ENCODE assay signal across 41 cellular contexts in the genomic region with DNA sequence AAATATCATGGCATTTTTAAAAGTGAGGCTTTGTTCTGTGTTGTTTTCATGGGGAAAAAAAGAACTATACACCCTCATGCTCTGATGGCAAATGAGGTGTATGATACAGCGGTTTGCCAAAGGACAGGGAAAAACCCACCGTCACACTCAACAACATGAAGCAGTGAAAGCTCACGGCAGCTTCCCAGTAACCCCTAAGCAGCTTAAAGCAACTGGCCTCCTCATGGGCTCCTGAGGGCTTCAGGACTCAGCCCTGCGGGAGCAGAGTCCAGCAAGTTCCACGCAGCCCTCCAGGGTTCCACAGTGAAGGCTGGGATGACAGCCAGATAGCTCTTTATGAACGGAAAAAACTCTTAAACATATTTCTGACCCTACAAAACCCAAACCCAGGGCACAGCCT. TPM values are rescaled to one million over a fixed set of nuclear protein-coding genes. Genes with fewer than 3 reads are reported as not detected.
"Had no signal": no experiment of that assay in that cellular context is flagged by ENCODE, and none has a peak within 500 bp of the region (broad histone marks: within the 10 kb centered on the region; RNA-seq: fewer than 3 reads in every experiment).

No MANE protein-coding gene starts in this region.

- H3K4me3 ChIP-seq: adrenal gland, body of pancreas, esophagus squamous epithelium, gastroesophageal sphincter had no signal

- H3K27ac Mint-ChIP-seq: activated CD4-positive, alpha-beta memory T cell treated with anti-CD3 and anti-CD28 coated beads for 36 hours; activated CD4-positive, alpha-beta T cell treated with anti-CD3 and anti-CD28 coated beads for 36 hours; activated CD4-positive, alpha-beta T cell treated with anti-CD3 and anti-CD28 coated beads, Interleukin-2, amount 10 ng/mL, durations not matched to agents 24 days and 14 days; activated CD8-positive, alpha-beta memory T cell treated with anti-CD3 and anti-CD28 coated beads, Interleukin-2, amount 10 ng/mL, durations not matched to agents 7 days and 5 days; activated CD8-positive, alpha-beta T cell treated with anti-CD3 and anti-CD28 coated beads, Interleukin-2, amount 10 ng/mL, durations not matched to agents 7 days and 5 days; activated naive CD4-positive, alpha-beta T cell treated with anti-CD3 and anti-CD28 coated beads for 36 hours; activated naive CD4-positive, alpha-beta T cell treated with anti-CD3 and anti-CD28 coated beads, Interleukin-2, amount 50 U/mL, for 24 hours; activated naive CD8-positive, alpha-beta T cell treated with anti-CD3 and anti-CD28 coated beads for 36 hours; activated naive CD8-positive, alpha-beta T cell treated with anti-CD3 and anti-CD28 coated beads, Interleukin-2, amount 50 U/mL, for 24 hours; activated T-helper 1 cell treated with anti-CD3 and anti-CD28 coated beads, Interleukin-12 subunit alpha, Interleukin-12 subunit beta, Interleukin-2, Interleukin-4 antibody, amounts not matched to agents 30 ng/mL and 10 ng/mL and 1 ng/mL, durations not matched to agents 14 hours and 24 hours and 36 hours; activated T-helper 2 cell treated with anti-CD3 and anti-CD28 coated beads, Interferon-gamma antibody, Interleukin-2, Interleukin-4, amounts not matched to agents 10 μg/mL and 5 μg/mL and 100 μg/mL, durations not matched to agents 14 hours and 24 hours and 36 hours; effector memory CD8-positive, alpha-beta T cell; T-helper 17 cell; T-helper 2 cell treated with Interferon-gamma antibody and Interleukin-4, amounts not matched to agents 5 μg/mL and 100 μg/mL, for 36 hours had no signal

- H3K4me3 Mint-ChIP-seq: activated CD4-positive, alpha-beta memory T cell treated with anti-CD3 and anti-CD28 coated beads for 36 hours; activated CD4-positive, alpha-beta T cell treated with anti-CD3 and anti-CD28 coated beads for 36 hours; activated CD4-positive, alpha-beta T cell treated with anti-CD3 and anti-CD28 coated beads, Interleukin-2, amount 10 ng/mL, durations not matched to agents 24 days and 14 days; activated CD8-positive, alpha-beta memory T cell treated with anti-CD3 and anti-CD28 coated beads, Interleukin-2, amount 10 ng/mL, durations not matched to agents 7 days and 5 days; activated CD8-positive, alpha-beta T cell treated with anti-CD3 and anti-CD28 coated beads, Interleukin-2, amount 10 ng/mL, durations not matched to agents 7 days and 5 days; activated naive CD4-positive, alpha-beta T cell treated with anti-CD3 and anti-CD28 coated beads for 36 hours; activated naive CD4-positive, alpha-beta T cell treated with anti-CD3 and anti-CD28 coated beads, Interleukin-2, amount 50 U/mL, for 24 hours; activated naive CD8-positive, alpha-beta T cell treated with anti-CD3 and anti-CD28 coated beads for 36 hours; activated naive CD8-positive, alpha-beta T cell treated with anti-CD3 and anti-CD28 coated beads, Interleukin-2, amount 50 U/mL, for 24 hours; activated T-helper 1 cell treated with anti-CD3 and anti-CD28 coated beads, Interleukin-12 subunit alpha, Interleukin-12 subunit beta, Interleukin-2, Interleukin-4 antibody, amounts not matched to agents 30 ng/mL and 10 ng/mL and 1 ng/mL, durations not matched to agents 14 hours and 24 hours and 36 hours; effector memory CD8-positive, alpha-beta T cell; T-helper 17 cell; T-helper 2 cell treated with Interferon-gamma antibody and Interleukin-4, amounts not matched to agents 5 μg/mL and 100 μg/mL, for 36 hours had no signal

- H3K27ac ChIP-seq: adrenal gland, body of pancreas, epithelial cell of prostate, esophagus squamous epithelium, gastroesophageal sphincter had no signal

- H3K9me3 Mint-ChIP-seq: activated CD4-positive, alpha-beta memory T cell treated with anti-CD3 and anti-CD28 coated beads for 36 hours; activated CD4-positive, alpha-beta T cell treated with anti-CD3 and anti-CD28 coated beads, Interleukin-2, amount 10 ng/mL, durations not matched to agents 24 days and 14 days; activated naive CD4-positive, alpha-beta T cell treated with anti-CD3 and anti-CD28 coated beads for 36 hours; activated naive CD4-positive, alpha-beta T cell treated with anti-CD3 and anti-CD28 coated beads, Interleukin-2, amount 50 U/mL, for 24 hours; activated naive CD8-positive, alpha-beta T cell treated with anti-CD3 and anti-CD28 coated beads for 36 hours; activated naive CD8-positive, alpha-beta T cell treated with anti-CD3 and anti-CD28 coated beads, Interleukin-2, amount 50 U/mL, for 24 hours; activated T-helper 1 cell treated with anti-CD3 and anti-CD28 coated beads, Interleukin-12 subunit alpha, Interleukin-12 subunit beta, Interleukin-2, Interleukin-4 antibody, amounts not matched to agents 30 ng/mL and 10 ng/mL and 1 ng/mL, durations not matched to agents 14 hours and 24 hours and 36 hours; activated T-helper 2 cell treated with anti-CD3 and anti-CD28 coated beads, Interferon-gamma antibody, Interleukin-2, Interleukin-4, amounts not matched to agents 10 μg/mL and 5 μg/mL and 100 μg/mL, durations not matched to agents 14 hours and 24 hours and 36 hours; effector memory CD8-positive, alpha-beta T cell; T-helper 2 cell treated with Interferon-gamma antibody and Interleukin-4, amounts not matched to agents 5 μg/mL and 100 μg/mL, for 36 hours had no signal

- ATAC-seq: activated CD4-positive, alpha-beta T cell treated with anti-CD3 and anti-CD28 coated beads for 36 hours; activated CD8-positive, alpha-beta memory T cell treated with anti-CD3 and anti-CD28 coated beads, Interleukin-2, amount 10 ng/mL, durations not matched to agents 7 days and 5 days; activated CD8-positive, alpha-beta T cell treated with anti-CD3 and anti-CD28 coated beads, Interleukin-2, amount 10 ng/mL, durations not matched to agents 7 days and 5 days; activated naive CD8-positive, alpha-beta T cell treated with anti-CD3 and anti-CD28 coated beads, Interleukin-2, amount 50 U/mL, for 24 hours; body of pancreas; effector memory CD8-positive, alpha-beta T cell; gastroesophageal sphincter; T-helper 17 cell had no signal

- H3K9me3 ChIP-seq: adrenal gland, body of pancreas, esophagus squamous epithelium, gastroesophageal sphincter had no signal

- H3K4me1 Mint-ChIP-seq: activated CD4-positive, alpha-beta T cell treated with anti-CD3 and anti-CD28 coated beads for 36 hours; activated CD4-positive, alpha-beta T cell treated with anti-CD3 and anti-CD28 coated beads, Interleukin-2, amount 10 ng/mL, durations not matched to agents 24 days and 14 days; activated CD8-positive, alpha-beta memory T cell treated with anti-CD3 and anti-CD28 coated beads, Interleukin-2, amount 10 ng/mL, durations not matched to agents 7 days and 5 days; activated naive CD8-positive, alpha-beta T cell treated with anti-CD3 and anti-CD28 coated beads for 36 hours had no signal

- DNase-seq: activated CD4-positive, alpha-beta memory T cell treated with anti-CD3 and anti-CD28 coated beads for 36 hours; activated CD4-positive, alpha-beta T cell treated with anti-CD3 and anti-CD28 coated beads for 36 hours; activated CD4-positive, alpha-beta T cell treated with anti-CD3 and anti-CD28 coated beads, Interleukin-2, amount 10 ng/mL, durations not matched to agents 24 days and 14 days; activated CD4-positive, CD25-positive, alpha-beta regulatory T cell; activated CD4-positive, CD25-positive, alpha-beta regulatory T cell treated with anti-CD3 and anti-CD28 coated beads, Interleukin-2, amount 50 U/mL, for 72 hours; activated CD8-positive, alpha-beta memory T cell treated with anti-CD3 and anti-CD28 coated beads, Interleukin-2, amount 10 ng/mL, durations not matched to agents 7 days and 5 days; activated CD8-positive, alpha-beta memory T cell treated with anti-CD3 and anti-CD28 coated beads, Interleukin-2, amount 50 U/mL, for 4 hours; activated CD8-positive, alpha-beta T cell treated with anti-CD3 and anti-CD28 coated beads, Interleukin-2, amount 10 ng/mL, durations not matched to agents 7 days and 5 days; activated effector memory CD4-positive, alpha-beta T cell treated with anti-CD3 and anti-CD28 coated beads, Interleukin-2, amount 50 U/mL, for 16 hours; activated naive CD4-positive, alpha-beta T cell treated with anti-CD3 and anti-CD28 coated beads for 36 hours; activated naive CD8-positive, alpha-beta T cell treated with anti-CD3 and anti-CD28 coated beads for 36 hours; activated naive CD8-positive, alpha-beta T cell treated with anti-CD3 and anti-CD28 coated beads, Interleukin-2, amount 50 U/mL, for 24 hours; activated T-cell treated with anti-CD3 and anti-CD28 coated beads, Interleukin-2, amount 50 U/mL, for 1 hour; activated T-cell treated with anti-CD3 and anti-CD28 coated beads, Interleukin-2, amount 50 U/mL, for 48 hours; adrenal gland; amygdala; body of pancreas; caudate nucleus; cortex of kidney; dermis blood vessel endothelial cell; effector CD4-positive, alpha-beta T cell; effector memory CD8-positive, alpha-beta T cell; esophagus squamous epithelium; foreskin melanocyte; T-helper 1 cell; T-helper 17 cell; T1000 had no signal

RNA-seq across cellular contexts. Expression of a gene that starts 12.9 kb away (rescaled TPM):
- total RNA-seq: activated CD4-positive, alpha-beta memory T cell treated with anti-CD3 and anti-CD28 coated beads for 36 hours; activated CD4-positive, alpha-beta T cell treated with anti-CD3 and anti-CD28 coated beads for 36 hours; activated CD4-positive, alpha-beta T cell treated with anti-CD3 and anti-CD28 coated beads, Interleukin-2, amount 10 ng/mL, durations not matched to agents 24 days and 14 days; activated CD8-positive, alpha-beta memory T cell treated with anti-CD3 and anti-CD28 coated beads for 36 hours; activated CD8-positive, alpha-beta memory T cell treated with anti-CD3 and anti-CD28 coated beads, Interleukin-2, amount 10 ng/mL, durations not matched to agents 7 days and 5 days; activated CD8-positive, alpha-beta T cell treated with anti-CD3 and anti-CD28 coated beads, Interleukin-2, amount 10 ng/mL, durations not matched to agents 7 days and 5 days; activated naive CD4-positive, alpha-beta T cell treated with anti-CD3 and anti-CD28 coated beads for 36 hours; activated naive CD8-positive, alpha-beta T cell treated with anti-CD3 and anti-CD28 coated beads for 36 hours; activated T-helper 1 cell treated with anti-CD3 and anti-CD28 coated beads, Interleukin-12 subunit alpha, Interleukin-12 subunit beta, Interleukin-2, Interleukin-4 antibody, amounts not matched to agents 30 ng/mL and 10 ng/mL and 1 ng/mL, durations not matched to agents 14 hours and 24 hours and 36 hours; activated T-helper 2 cell treated with anti-CD3 and anti-CD28 coated beads, Interferon-gamma antibody, Interleukin-2, Interleukin-4, amounts not matched to agents 10 μg/mL and 5 μg/mL and 100 μg/mL, durations not matched to agents 14 hours and 24 hours and 36 hours; adrenal gland; aorta; body of pancreas; chondrocyte; dermis blood vessel endothelial cell; endothelial cell of umbilical vein; esophagus squamous epithelium; fibroblast of lung; fibroblast of villous mesenchyme; gastroesophageal sphincter; glomerular endothelial cell; T-helper 17 cell had no signal
- polyA plus RNA-seq: adrenal gland, aorta, endothelial cell of umbilical vein, esophagus, fibroblast of lung had no signal
